In genomic region chr7:17623546-17624185, GRCh38 we compare ENCODE assay signal across 25 cellular contexts.
A peak's percentile ranks its signal among the peaks of the same experiment; 100 is the strongest.
DNase-seq lines count a peak whose midpoint lies in the region; FAIRE-seq and TF ChIP-seq lines count a peak whose summit lies in the region.
"Had no signal": no experiment of that assay in that cellular context is flagged by ENCODE, and none has a peak within 500 bp of the region (broad histone marks: within the 10 kb centered on the region; RNA-seq: fewer than 3 reads in every experiment).

No MANE protein-coding gene starts in this region.

- no peak overlapping the region for H3K4me3 ChIP-seq in breast epithelium
- no peak overlapping the region for H3K4me3 ChIP-seq in fibroblast of mammary gland (ENCODE audit: control insufficient read depth, low read depth, low read length)
- no peak overlapping the region for H3K4me3 ChIP-seq in tibial artery
- H3K4me3 ChIP-seq: gastroesophageal sphincter, right atrium auricular region had no signal

- no peaks in the 10 kb centered on the region for H3K27me3 ChIP-seq in breast epithelium
- H3K27me3 ChIP-seq in tibial artery: no peaks in the 10 kb centered on the region
- H3K27me3 ChIP-seq: gastroesophageal sphincter, right atrium auricular region had no signal

- FAIRE-seq in RCC 7860 (lab: Jason Lieb, UNC): peak; percentile 8
- FAIRE-seq: G401.6, urothelium cell line had no signal

- no peaks in the 10 kb centered on the region for H3K36me3 ChIP-seq in breast epithelium
- no peaks in the 10 kb centered on the region for H3K36me3 ChIP-seq in tibial artery
- H3K36me3 ChIP-seq: gastroesophageal sphincter, right atrium auricular region had no signal

- H3K27ac ChIP-seq in breast epithelium (no peak overlapping the region), tibial artery (no peak overlapping the region)
- H3K27ac ChIP-seq: gastroesophageal sphincter, right atrium auricular region had no signal

- no peaks in the 10 kb centered on the region for H3K9me3 Mint-ChIP-seq in MCF 10A (ENCODE audit: unreplicated experiment)
- H3K9me3 Mint-ChIP-seq in immature natural killer cell: peaks cover 0 to 4% (median under 1%) of the 10 kb centered on the region in 6 donors
- H3K9me3 Mint-ChIP-seq: T-helper 1 cell treated with Interleukin-12 subunit alpha and Interleukin-12 subunit beta and Interleukin-4 antibody, amounts not matched to agents 30 μg/mL and 1 μg/mL, for 36 hours had no signal

- POLR2A ChIA-PET in MCF 10A (lab: Yijun Ruan, JAX): interaction anchor here (0.7 to 1.8 kb wide), 6 partner anchors 9 to 73 kb away, joined by 4 to 8 read pairs (median 6); no protein-coding TSS in a partner anchor

- H3K4me3 Mint-ChIP-seq in MCF 10A (ENCODE audit: unreplicated experiment): no peak overlapping the region
- H3K4me3 Mint-ChIP-seq in immature natural killer cell: no peak overlapping the region
- H3K4me3 Mint-ChIP-seq: activated naive CD8-positive, alpha-beta T cell treated with anti-CD3 and anti-CD28 coated beads, Interleukin-2, amount 10 ng/mL, durations not matched to agents 7 days and 5 days; T-helper 1 cell treated with Interleukin-12 subunit alpha and Interleukin-12 subunit beta and Interleukin-4 antibody, amounts not matched to agents 30 μg/mL and 1 μg/mL, for 36 hours had no signal

- intact Hi-C loops in MCF 10A (cut with micrococcal nuclease): no loop called here
- intact Hi-C loops in breast epithelium (cut with DNase I; ENCODE audit: low total_unique reads): no loop called here
- intact Hi-C loops in tibial artery (cut with DNase I; ENCODE audit: low total_unique reads): no loop called here

- TF ChIP-seq CTCF in MCF 10A (IDR thresholded peaks at IDR 0.05; ENCODE audit: unreplicated experiment): no peak
- no peak for TF ChIP-seq CTCF in breast epithelium (IDR thresholded peaks at IDR 0.05)
- no peak for TF ChIP-seq CTCF in fibroblast of mammary gland (conservative IDR thresholded peaks at IDR 0.05; ENCODE audit: control insufficient read depth, insufficient read depth, low read depth, low read length)
- no peak for TF ChIP-seq CTCF in tibial artery (IDR thresholded peaks at IDR 0.05)

- H3K4me1 ChIP-seq in breast epithelium: no peaks in the 10 kb centered on the region
- peaks cover 0 to 22% (median 5%) of the 10 kb centered on the region in 4 donors for H3K4me1 ChIP-seq in tibial artery
- H3K4me1 ChIP-seq: gastroesophageal sphincter, right atrium auricular region had no signal

- no peak for TF ChIP-seq POLR2A in breast epithelium (IDR thresholded peaks at IDR 0.05)

- no TSS peak for BruUV-seq in MCF 10A (replicated peaks; lab: Mats Ljungman, UMichigan)

- no peak for DNase-seq in MCF 10A (ENCODE audit: unreplicated experiment)
- DNase-seq in breast epithelium (ENCODE audit: low spot score in 2 of 2): no peak
- no peak for DNase-seq in RCC 7860 (ENCODE audit: low spot score)
- peak; percentile 52 for DNase-seq in fibroblast of mammary gland (ENCODE audit: low read depth)
- DNase-seq in NCI-H1105 treated with DMSO at 0.1 percent for 48 hours (lab: John Stamatoyannopoulos, UW): no peak
- no peak for DNase-seq in tibial artery
- no peak for DNase-seq in dermis blood vessel endothelial cell
- DNase-seq in immature natural killer cell: no peak
- DNase-seq: activated CD4-positive, alpha-beta T cell treated with anti-CD3 and anti-CD28 coated beads, Interleukin-2, amount 50 U/mL, for 1 hour; activated naive CD8-positive, alpha-beta T cell treated with anti-CD3 and anti-CD28 coated beads, Interleukin-2, amount 10 ng/mL, durations not matched to agents 7 days and 5 days; C1 segment of cervical spinal cord; GOT3; Karpas-422; kidney glomerular epithelial cell; NCI-H1105; NCI-H510A treated with DMSO at 0.1 percent for 48 hours; nucleus accumbens; SHP77; stimulated activated CD4-positive, alpha-beta T cell treated with anti-CD3 and anti-CD28 coated beads, Interleukin-15, amount 100 ng/mL, for 24 hours; substantia nigra had no signal

- peak overlapping the region; percentile 57 for H3K27ac Mint-ChIP-seq in MCF 10A (ENCODE audit: low read depth, unreplicated experiment)
- no peak overlapping the region for H3K27ac Mint-ChIP-seq in immature natural killer cell
- H3K27ac Mint-ChIP-seq: activated naive CD8-positive, alpha-beta T cell treated with anti-CD3 and anti-CD28 coated beads, Interleukin-2, amount 10 ng/mL, durations not matched to agents 7 days and 5 days; T-helper 1 cell treated with Interleukin-12 subunit alpha and Interleukin-12 subunit beta and Interleukin-4 antibody, amounts not matched to agents 30 μg/mL and 1 μg/mL, for 36 hours had no signal

- H3K9me3 ChIP-seq in breast epithelium (no peaks in the 10 kb centered on the region), tibial artery (no peaks in the 10 kb centered on the region)
- H3K9me3 ChIP-seq: gastroesophageal sphincter, right atrium auricular region had no signal

- peaks cover 19% of the 10 kb centered on the region for H3K4me1 Mint-ChIP-seq in MCF 10A (ENCODE audit: insufficient read depth, unreplicated experiment)
- H3K4me1 Mint-ChIP-seq in immature natural killer cell: no peaks in the 10 kb centered on the region
- H3K4me1 Mint-ChIP-seq: activated naive CD8-positive, alpha-beta T cell treated with anti-CD3 and anti-CD28 coated beads, Interleukin-2, amount 10 ng/mL, durations not matched to agents 7 days and 5 days had no signal

- H3K36me3 Mint-ChIP-seq in MCF 10A (ENCODE audit: insufficient read depth, unreplicated experiment) (no peaks in the 10 kb centered on the region), immature natural killer cell (no peaks in the 10 kb centered on the region)
- H3K36me3 Mint-ChIP-seq: activated naive CD8-positive, alpha-beta T cell treated with anti-CD3 and anti-CD28 coated beads, Interleukin-2, amount 10 ng/mL, durations not matched to agents 7 days and 5 days had no signal

- CTCF ChIA-PET in MCF 10A (lab: Yijun Ruan, JAX): interaction anchor here (0.6 to 1.8 kb wide), 4 partner anchors 9 to 46 kb away, joined by 3 to 7 read pairs (median 3); no protein-coding TSS in a partner anchor

- H3K27me3 Mint-ChIP-seq in MCF 10A (ENCODE audit: insufficient read depth, unreplicated experiment) (no peaks in the 10 kb centered on the region), immature natural killer cell (ENCODE audit: low read depth in 3 of 3) (peaks cover 0 to 2% (median 1%) of the 10 kb centered on the region in 3 donors)
